ENCODE assay signal across 1 cellular context in genomic region chr10:133318494-133319127, GRCh38.
TF ChIP-seq lines count a peak whose summit lies in the region.

No MANE protein-coding gene starts in this region.

TF ChIP-seq in HepG2, 621 proteins besides CTCF, POLR2A, EP300 and RAD21 (continued from another document and continues in another):
- TF ChIP-seq, protein P1, sequence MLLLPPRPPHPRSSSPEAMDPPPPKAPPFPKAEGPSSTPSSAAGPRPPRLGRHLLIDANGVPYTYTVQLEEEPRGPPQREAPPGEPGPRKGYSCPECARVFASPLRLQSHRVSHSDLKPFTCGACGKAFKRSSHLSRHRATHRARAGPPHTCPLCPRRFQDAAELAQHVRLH (CRISPR knock-in tag; IDR thresholded peaks at IDR 0.05; ENCODE audit: borderline replicate concordance, low read depth), result 0 out of 2 replicates have a peak, but pooled peaks have one; percentile 31
- TF ChIP-seq ZFX (CRISPR knock-in tag; IDR thresholded peaks at IDR 0.05; ENCODE audit: low read depth) (peak; percentile 66; the same call in 1 of the 2 replicates), SKI (IDR thresholded peaks at IDR 0.05; ENCODE audit: partially characterized antibody) (peak; percentile 63), ZNF644 (CRISPR knock-in tag; IDR thresholded peaks at IDR 0.05; ENCODE audit: low read depth) (no peak), ZNF605 (CRISPR knock-in tag; IDR thresholded peaks at IDR 0.05) (no peak), ZNF501 (CRISPR knock-in tag; IDR thresholded peaks at IDR 0.05) (0 out of 2 replicates have a peak, but pooled peaks have one; percentile 28), RXRB (CRISPR knock-in tag; IDR thresholded peaks at IDR 0.05; ENCODE audit: borderline replicate concordance) (peak; percentile 66), ZNF891 (CRISPR knock-in tag; IDR thresholded peaks at IDR 0.05) (peak; percentile 58; the same call in 1 of the 2 replicates), FOSL2 (CRISPR knock-in tag; IDR thresholded peaks at IDR 0.05) (0 out of 2 replicates have a peak, but pooled peaks have one; percentile 20), TIGD3 (CRISPR knock-in tag; IDR thresholded peaks at IDR 0.05; ENCODE audit: borderline replicate concordance) (no peak), TFDP1 (CRISPR knock-in tag; IDR thresholded peaks at IDR 0.05; ENCODE audit: borderline replicate concordance) (peak; percentile 39; the same call in 1 of the 2 replicates), ZNF552 (CRISPR knock-in tag; IDR thresholded peaks at IDR 0.05; ENCODE audit: borderline replicate concordance) (no peak), ZNF839 (CRISPR knock-in tag; IDR thresholded peaks at IDR 0.05; ENCODE audit: borderline replicate concordance) (0 out of 2 replicates have a peak, but pooled peaks have one; percentile 37), CCAR2 (optimal IDR thresholded peaks at IDR 0.05; ENCODE audit: low read depth, low read length) (no peak), ZNF816 (CRISPR knock-in tag; IDR thresholded peaks at IDR 0.05; ENCODE audit: borderline replicate concordance) (no peak), HHEX (CRISPR knock-in tag; IDR thresholded peaks at IDR 0.05) (no peak), ARID4A (CRISPR knock-in tag; IDR thresholded peaks at IDR 0.05; ENCODE audit: borderline replicate concordance) (peak; percentile 59; the same call in 1 of the 2 replicates), ZMYM3 (CRISPR knock-in tag; IDR thresholded peaks at IDR 0.05) (peak; percentile 39; the same call in 1 of the 2 replicates), POGZ (CRISPR knock-in tag; IDR thresholded peaks at IDR 0.05) (peak; percentile 42; the same call in 1 of the 2 replicates), THAP8 (CRISPR knock-in tag; IDR thresholded peaks at IDR 0.05; ENCODE audit: borderline replicate concordance) (no peak), ZNF432 (CRISPR knock-in tag; IDR thresholded peaks at IDR 0.05; ENCODE audit: borderline replicate concordance) (no peak), PCBP1 (IDR thresholded peaks at IDR 0.05; ENCODE audit: borderline replicate concordance, low read depth, low read length) (0 out of 2 replicates have a peak, but pooled peaks have one; percentile 49), KLF12 (CRISPR knock-in tag; IDR thresholded peaks at IDR 0.05; ENCODE audit: borderline replicate concordance) (no peak), CENPT (CRISPR knock-in tag; IDR thresholded peaks at IDR 0.05; ENCODE audit: low read depth) (no peak)
- TF ChIP-seq, protein P2, sequence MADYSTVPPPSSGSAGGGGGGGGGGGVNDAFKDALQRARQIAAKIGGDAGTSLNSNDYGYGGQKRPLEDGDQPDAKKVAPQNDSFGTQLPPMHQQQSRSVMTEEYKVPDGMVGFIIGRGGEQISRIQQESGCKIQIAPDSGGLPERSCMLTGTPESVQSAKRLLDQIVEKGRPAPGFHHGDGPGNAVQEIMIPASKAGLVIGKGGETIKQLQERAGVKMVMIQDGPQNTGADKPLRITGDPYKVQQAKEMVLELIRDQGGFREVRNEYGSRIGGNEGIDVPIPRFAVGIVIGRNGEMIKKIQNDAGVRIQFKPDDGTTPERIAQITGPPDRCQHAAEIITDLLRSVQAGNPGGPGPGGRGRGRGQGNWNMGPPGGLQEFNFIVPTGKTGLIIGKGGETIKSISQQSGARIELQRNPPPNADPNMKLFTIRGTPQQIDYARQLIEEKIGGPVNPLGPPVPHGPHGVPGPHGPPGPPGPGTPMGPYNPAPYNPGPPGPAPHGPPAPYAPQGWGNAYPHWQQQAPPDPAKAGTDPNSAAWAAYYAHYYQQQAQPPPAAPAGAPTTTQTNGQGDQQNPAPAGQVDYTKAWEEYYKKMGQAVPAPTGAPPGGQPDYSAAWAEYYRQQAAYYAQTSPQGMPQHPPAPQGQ (CRISPR knock-in tag; IDR thresholded peaks at IDR 0.05; ENCODE audit: borderline replicate concordance), result no peak
- TF ChIP-seq, protein P3, sequence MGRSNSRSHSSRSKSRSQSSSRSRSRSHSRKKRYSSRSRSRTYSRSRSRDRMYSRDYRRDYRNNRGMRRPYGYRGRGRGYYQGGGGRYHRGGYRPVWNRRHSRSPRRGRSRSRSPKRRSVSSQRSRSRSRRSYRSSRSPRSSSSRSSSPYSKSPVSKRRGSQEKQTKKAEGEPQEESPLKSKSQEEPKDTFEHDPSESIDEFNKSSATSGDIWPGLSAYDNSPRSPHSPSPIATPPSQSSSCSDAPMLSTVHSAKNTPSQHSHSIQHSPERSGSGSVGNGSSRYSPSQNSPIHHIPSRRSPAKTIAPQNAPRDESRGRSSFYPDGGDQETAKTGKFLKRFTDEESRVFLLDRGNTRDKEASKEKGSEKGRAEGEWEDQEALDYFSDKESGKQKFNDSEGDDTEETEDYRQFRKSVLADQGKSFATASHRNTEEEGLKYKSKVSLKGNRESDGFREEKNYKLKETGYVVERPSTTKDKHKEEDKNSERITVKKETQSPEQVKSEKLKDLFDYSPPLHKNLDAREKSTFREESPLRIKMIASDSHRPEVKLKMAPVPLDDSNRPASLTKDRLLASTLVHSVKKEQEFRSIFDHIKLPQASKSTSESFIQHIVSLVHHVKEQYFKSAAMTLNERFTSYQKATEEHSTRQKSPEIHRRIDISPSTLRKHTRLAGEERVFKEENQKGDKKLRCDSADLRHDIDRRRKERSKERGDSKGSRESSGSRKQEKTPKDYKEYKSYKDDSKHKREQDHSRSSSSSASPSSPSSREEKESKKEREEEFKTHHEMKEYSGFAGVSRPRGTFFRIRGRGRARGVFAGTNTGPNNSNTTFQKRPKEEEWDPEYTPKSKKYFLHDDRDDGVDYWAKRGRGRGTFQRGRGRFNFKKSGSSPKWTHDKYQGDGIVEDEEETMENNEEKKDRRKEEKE (IDR thresholded peaks at IDR 0.05), result no peak
- TF ChIP-seq, protein P4, sequence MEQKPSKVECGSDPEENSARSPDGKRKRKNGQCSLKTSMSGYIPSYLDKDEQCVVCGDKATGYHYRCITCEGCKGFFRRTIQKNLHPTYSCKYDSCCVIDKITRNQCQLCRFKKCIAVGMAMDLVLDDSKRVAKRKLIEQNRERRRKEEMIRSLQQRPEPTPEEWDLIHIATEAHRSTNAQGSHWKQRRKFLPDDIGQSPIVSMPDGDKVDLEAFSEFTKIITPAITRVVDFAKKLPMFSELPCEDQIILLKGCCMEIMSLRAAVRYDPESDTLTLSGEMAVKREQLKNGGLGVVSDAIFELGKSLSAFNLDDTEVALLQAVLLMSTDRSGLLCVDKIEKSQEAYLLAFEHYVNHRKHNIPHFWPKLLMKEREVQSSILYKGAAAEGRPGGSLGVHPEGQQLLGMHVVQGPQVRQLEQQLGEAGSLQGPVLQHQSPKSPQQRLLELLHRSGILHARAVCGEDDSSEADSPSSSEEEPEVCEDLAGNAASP (CRISPR knock-in tag; IDR thresholded peaks at IDR 0.05; ENCODE audit: borderline replicate concordance), result peak; percentile 83
- TF ChIP-seq, protein P5, sequence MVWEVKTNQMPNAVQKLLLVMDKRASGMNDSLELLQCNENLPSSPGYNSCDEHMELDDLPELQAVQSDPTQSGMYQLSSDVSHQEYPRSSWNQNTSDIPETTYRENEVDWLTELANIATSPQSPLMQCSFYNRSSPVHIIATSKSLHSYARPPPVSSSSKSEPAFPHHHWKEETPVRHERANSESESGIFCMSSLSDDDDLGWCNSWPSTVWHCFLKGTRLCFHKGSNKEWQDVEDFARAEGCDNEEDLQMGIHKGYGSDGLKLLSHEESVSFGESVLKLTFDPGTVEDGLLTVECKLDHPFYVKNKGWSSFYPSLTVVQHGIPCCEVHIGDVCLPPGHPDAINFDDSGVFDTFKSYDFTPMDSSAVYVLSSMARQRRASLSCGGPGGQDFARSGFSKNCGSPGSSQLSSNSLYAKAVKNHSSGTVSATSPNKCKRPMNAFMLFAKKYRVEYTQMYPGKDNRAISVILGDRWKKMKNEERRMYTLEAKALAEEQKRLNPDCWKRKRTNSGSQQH (CRISPR knock-in tag; IDR thresholded peaks at IDR 0.05; ENCODE audit: low read depth), result no peak
- TF ChIP-seq, protein P6, sequence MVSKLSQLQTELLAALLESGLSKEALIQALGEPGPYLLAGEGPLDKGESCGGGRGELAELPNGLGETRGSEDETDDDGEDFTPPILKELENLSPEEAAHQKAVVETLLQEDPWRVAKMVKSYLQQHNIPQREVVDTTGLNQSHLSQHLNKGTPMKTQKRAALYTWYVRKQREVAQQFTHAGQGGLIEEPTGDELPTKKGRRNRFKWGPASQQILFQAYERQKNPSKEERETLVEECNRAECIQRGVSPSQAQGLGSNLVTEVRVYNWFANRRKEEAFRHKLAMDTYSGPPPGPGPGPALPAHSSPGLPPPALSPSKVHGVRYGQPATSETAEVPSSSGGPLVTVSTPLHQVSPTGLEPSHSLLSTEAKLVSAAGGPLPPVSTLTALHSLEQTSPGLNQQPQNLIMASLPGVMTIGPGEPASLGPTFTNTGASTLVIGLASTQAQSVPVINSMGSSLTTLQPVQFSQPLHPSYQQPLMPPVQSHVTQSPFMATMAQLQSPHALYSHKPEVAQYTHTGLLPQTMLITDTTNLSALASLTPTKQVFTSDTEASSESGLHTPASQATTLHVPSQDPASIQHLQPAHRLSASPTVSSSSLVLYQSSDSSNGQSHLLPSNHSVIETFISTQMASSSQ (IDR thresholded peaks at IDR 0.05; ENCODE audit: low read depth), result no peak
- TF ChIP-seq, protein P6 (CRISPR knock-in tag; IDR thresholded peaks at IDR 0.05; ENCODE audit: borderline replicate concordance), result no peak
